ENCODE assay signal across 8 cellular contexts in genomic region chrX:46325312-46325877, GRCh38.
DNase-seq lines count a peak whose midpoint lies in the region; ATAC-seq and TF ChIP-seq lines count a peak whose summit lies in the region.

No MANE protein-coding gene starts in this region.

- H3K4me1 ChIP-seq in tibial nerve, result peaks cover 0 to 22% (median 0%) of the 10 kb centered on the region in 4 donors

- ATAC-seq in activated T-cell treated with anti-CD3 and anti-CD28 coated beads, Interleukin-2, amount 50 U/mL, for 4 hours, result peak; percentile 83 to 86
- ATAC-seq in GM21529 (IDR thresholded peaks at IDR 0.05; ENCODE audit: unreplicated experiment) (no peak), GM18870 (IDR thresholded peaks at IDR 0.05; ENCODE audit: unreplicated experiment) (no peak)

- WGBS in tibial nerve, 2 donors, result 27 to 52% methylated on average over 4 to 5 of the region's 5 CpGs

- no peaks in the 10 kb centered on the region for H3K27me3 Mint-ChIP-seq in activated T-cell treated with anti-CD3 and anti-CD28 coated beads, Interleukin-2, amount 50 U/mL, for 4 hours (ENCODE audit: low read depth)

- peaks cover 55% of the 10 kb centered on the region for H3K4me1 Mint-ChIP-seq in activated T-cell treated with anti-CD3 and anti-CD28 coated beads, Interleukin-2, amount 50 U/mL, for 4 hours (ENCODE audit: low read depth)

- TF ChIP-seq POLR2A in tibial nerve (IDR thresholded peaks at IDR 0.05), result no peak

- H3K27ac ChIP-seq in tibial nerve, result peak overlapping the region in 1 of 4 donors; percentile 41

- no peaks in the 10 kb centered on the region for H3K36me3 ChIP-seq in tibial nerve

- peak overlapping the region; percentile 19 for H3K4me3 Mint-ChIP-seq in activated T-cell treated with anti-CD3 and anti-CD28 coated beads, Interleukin-2, amount 50 U/mL, for 4 hours

- no peak for TF ChIP-seq EP300 in tibial nerve (IDR thresholded peaks at IDR 0.05)

- H3K9me3 ChIP-seq in tibial nerve, result no peaks in the 10 kb centered on the region

- peaks cover 0 to 13% of the 10 kb centered on the region in 2 donors for H3K27me3 ChIP-seq in tibial nerve

- no peak for TF ChIP-seq CTCF in tibial nerve (IDR thresholded peaks at IDR 0.05)

- H3K9me3 Mint-ChIP-seq in activated T-cell treated with anti-CD3 and anti-CD28 coated beads, Interleukin-2, amount 50 U/mL, for 4 hours, result no peaks in the 10 kb centered on the region

- peak; percentile 80 for DNase-seq in LoVo (ENCODE audit: low spot score)
- DNase-seq in activated T-cell treated with anti-CD3 and anti-CD28 coated beads, Interleukin-2, amount 50 U/mL, for 4 hours, result peak; percentile 58
- DNase-seq in iris pigment epithelial cell (ENCODE audit: low read depth), result peak; percentile 63
- DNase-seq in stimulated activated CD8-positive, alpha-beta memory T cell treated with anti-CD3 and anti-CD28 coated beads, Interleukin-4, amount 100 ng/mL, for 48 hours, result peak; percentile 68
- DNase-seq in epidermal melanocyte (ENCODE audit: insufficient read length, low spot score), result no peak
- no peak for DNase-seq in tibial nerve (ENCODE audit: low spot score in 2 of 2)

- no peaks in the 10 kb centered on the region for H3K36me3 Mint-ChIP-seq in activated T-cell treated with anti-CD3 and anti-CD28 coated beads, Interleukin-2, amount 50 U/mL, for 4 hours (ENCODE audit: insufficient read depth)

- no peak overlapping the region for H3K4me3 ChIP-seq in tibial nerve

Comparison
In these comparisons a context has a peak if more than half of its experiments do, and no peak if none do; other contexts are left out.
1. DNase-seq: peak in LoVo (single experiment), activated T-cell treated with anti-CD3 and anti-CD28 coated beads, Interleukin-2, amount 50 U/mL, for 4 hours (single experiment), iris pigment epithelial cell (single experiment) and stimulated activated CD8-positive, alpha-beta memory T cell treated with anti-CD3 and anti-CD28 coated beads, Interleukin-4, amount 100 ng/mL, for 48 hours (single experiment); none in epidermal melanocyte (single experiment) and tibial nerve (0 of 2).
2. ATAC-seq: peak in activated T-cell treated with anti-CD3 and anti-CD28 coated beads, Interleukin-2, amount 50 U/mL, for 4 hours (2 of 2); none in GM21529 (single experiment) and GM18870 (single experiment).